ENCODE assay signal across 13 cellular contexts in genomic region chr14:89418976-89419375, GRCh38. TPM values are rescaled to one million over a fixed set of nuclear protein-coding genes. Genes with fewer than 3 reads are reported as not detected.
DNase-seq lines count a peak whose midpoint lies in the region; ATAC-seq, FAIRE-seq and TF ChIP-seq lines count a peak whose summit lies in the region.
"Had no signal": no experiment of that assay in that cellular context is flagged by ENCODE, and none has a peak within 500 bp of the region (broad histone marks: within the 10 kb centered on the region; RNA-seq: fewer than 3 reads in every experiment).

No MANE protein-coding gene starts in this region.

- TF ChIP-seq EP300 in HepG2 (IDR thresholded peaks at IDR 0.05; ENCODE audit: low read depth in 2 of 2, low read length in 2 of 2), result no peak
- TF ChIP-seq EP300 in HepG2 (CRISPR knock-in tag; IDR thresholded peaks at IDR 0.05; ENCODE audit: borderline replicate concordance), result no peak

- in situ Hi-C loops in HepG2 (cut with HindIII; ENCODE audit: extremely low pct_ligation_motif_present, low pct_unique_long_range_greater_than_20kb), result loop anchor here (5.0 to 25.0 kb wide), 2 partner anchors 377 to 493 kb away; no protein-coding TSS in a partner anchor

- H3K36me3 Mint-ChIP-seq in activated T-helper 1 cell treated with anti-CD3 and anti-CD28 coated beads, Interleukin-12 subunit alpha, Interleukin-12 subunit beta, Interleukin-2, Interleukin-4 antibody, amounts not matched to agents 30 ng/mL and 10 ng/mL and 1 ng/mL, durations not matched to agents 14 hours and 24 hours and 36 hours (ENCODE audit: low read depth), result peaks cover 9% of the 10 kb centered on the region
- H3K36me3 Mint-ChIP-seq in naive thymus-derived CD8-positive, alpha-beta T cell, result peaks cover 0 to 6% (median 4%) of the 10 kb centered on the region in 3 donors

- H3K36me3 ChIP-seq in HepG2 (replicated peaks in 1 of 2; ENCODE audit: control insufficient read depth in 1 of 2, insufficient read depth in 2 of 2, low read length in 2 of 2) (peaks cover 0 to 1% of the 10 kb centered on the region in 2 experiments; a peak in 1 of 5 replicates), right lobe of liver (no peaks in the 10 kb centered on the region), vagina (no peaks in the 10 kb centered on the region), smooth muscle cell (ENCODE audit: low read depth) (no peaks in the 10 kb centered on the region)

- no peak overlapping the region for H2AFZ ChIP-seq in HepG2 (ENCODE audit: low read length)
- H2AFZ ChIP-seq in smooth muscle cell (ENCODE audit: low read depth), result no peak overlapping the region
- H2AFZ ChIP-seq: parathyroid adenoma had no signal

- no peaks in the 10 kb centered on the region for H3K9me3 ChIP-seq in HepG2 (ENCODE audit: low read length)
- no peaks in the 10 kb centered on the region for H3K9me3 ChIP-seq in right lobe of liver
- no peaks in the 10 kb centered on the region for H3K9me3 ChIP-seq in vagina
- no peaks in the 10 kb centered on the region for H3K9me3 ChIP-seq in smooth muscle cell (replicated peaks; ENCODE audit: low read depth)

- H3K4me1 Mint-ChIP-seq in activated T-helper 1 cell treated with anti-CD3 and anti-CD28 coated beads, Interleukin-12 subunit alpha, Interleukin-12 subunit beta, Interleukin-2, Interleukin-4 antibody, amounts not matched to agents 30 ng/mL and 10 ng/mL and 1 ng/mL, durations not matched to agents 14 hours and 24 hours and 36 hours (ENCODE audit: low read depth), result peaks cover 66% of the 10 kb centered on the region
- peaks cover 33 to 69% (median 64%) of the 10 kb centered on the region in 4 donors for H3K4me1 Mint-ChIP-seq in naive thymus-derived CD8-positive, alpha-beta T cell

- no peak for TF ChIP-seq POLR2A in HepG2 (IDR thresholded peaks at IDR 0.05; ENCODE audit: insufficient read depth in 1 of 2, low read depth in 2 of 2, low read length in 2 of 2)
- TF ChIP-seq POLR2A in right lobe of liver (IDR thresholded peaks at IDR 0.05), result no peak
- TF ChIP-seq POLR2A in vagina (IDR thresholded peaks at IDR 0.05), result no peak

- no TSS peak for BruUV-seq in HepG2 (replicated peaks; lab: Mats Ljungman, UMichigan)

- ATAC-seq in HepG2 (no peak), right lobe of liver (no peak)
- no peak for ATAC-seq in naive thymus-derived CD8-positive, alpha-beta T cell
- ATAC-seq: T-helper 17 cell had no signal

- CTCF ChIA-PET in HepG2 (lab: Yijun Ruan, JAX; ENCODE audit: low intra/inter-chr PET ratio, low total read pairs), result no interaction called here

- H3K4me3 Mint-ChIP-seq in activated T-helper 1 cell treated with anti-CD3 and anti-CD28 coated beads, Interleukin-12 subunit alpha, Interleukin-12 subunit beta, Interleukin-2, Interleukin-4 antibody, amounts not matched to agents 30 ng/mL and 10 ng/mL and 1 ng/mL, durations not matched to agents 14 hours and 24 hours and 36 hours, result peak overlapping the region; percentile 61
- H3K4me3 Mint-ChIP-seq in naive thymus-derived CD8-positive, alpha-beta T cell, result peak overlapping the region in 9 of 10 donors; percentile 12 to 95 (median 85)
- H3K4me3 Mint-ChIP-seq: T-helper 17 cell had no signal

- TF ChIP-seq CTCF in HepG2 (CRISPR knock-in tag; IDR thresholded peaks at IDR 0.05) (no peak), right lobe of liver (IDR thresholded peaks at IDR 0.05) (no peak), vagina (IDR thresholded peaks at IDR 0.05) (no peak), smooth muscle cell (IDR thresholded peaks at IDR 0.05; ENCODE audit: borderline replicate concordance, insufficient read depth, poor library complexity, severe bottlenecking) (no peak)

- POLR2A ChIA-PET in HepG2 (lab: Yijun Ruan, JAX), result interaction anchor here (0.6 kb wide), 1 partner anchor 146 kb away, joined by 4 read pairs; no protein-coding TSS in a partner anchor
- POLR2A ChIA-PET in naive thymus-derived CD8-positive, alpha-beta T cell (lab: Charles Lee), result interaction anchor here (0.7 to 1.7 kb wide), 3 partner anchors 11 to 302 kb away, joined by 3 to 12 read pairs (median 5); no protein-coding TSS in a partner anchor

- H3K9me3 Mint-ChIP-seq in activated T-helper 1 cell treated with anti-CD3 and anti-CD28 coated beads, Interleukin-12 subunit alpha, Interleukin-12 subunit beta, Interleukin-2, Interleukin-4 antibody, amounts not matched to agents 30 ng/mL and 10 ng/mL and 1 ng/mL, durations not matched to agents 14 hours and 24 hours and 36 hours, result no peaks in the 10 kb centered on the region
- H3K9me3 Mint-ChIP-seq in naive thymus-derived CD8-positive, alpha-beta T cell, result no peaks in the 10 kb centered on the region

- H3K27ac ChIP-seq in HepG2 (ENCODE audit: extremely low read length, insufficient read depth, low read length), result no peak overlapping the region
- H3K27ac ChIP-seq in right lobe of liver, result no peak overlapping the region
- peak overlapping the region; percentile 91 for H3K27ac ChIP-seq in vagina
- no peak overlapping the region for H3K27ac ChIP-seq in smooth muscle cell (ENCODE audit: low read depth)

- H4K20me1 ChIP-seq in HepG2 (ENCODE audit: insufficient read depth, low read length) (0 out of 2 replicates have a peak, but pooled peaks cover 3% of the 10 kb centered on the region), smooth muscle cell (ENCODE audit: low read depth) (no peaks in the 10 kb centered on the region)

- H3K4me2 ChIP-seq in HepG2 (ENCODE audit: low read depth, low read length) (no peak overlapping the region), smooth muscle cell (no peak overlapping the region)

- FAIRE-seq in HepG2 (lab: Jason Lieb, UNC), result no peak

- H3F3A ChIP-seq in smooth muscle cell (ENCODE audit: low read depth), result no peaks in the 10 kb centered on the region

- peak overlapping the region; percentile 63 for H3K27ac Mint-ChIP-seq in activated T-helper 1 cell treated with anti-CD3 and anti-CD28 coated beads, Interleukin-12 subunit alpha, Interleukin-12 subunit beta, Interleukin-2, Interleukin-4 antibody, amounts not matched to agents 30 ng/mL and 10 ng/mL and 1 ng/mL, durations not matched to agents 14 hours and 24 hours and 36 hours
- peak overlapping the region; percentile 57 to 97 (median 93) for H3K27ac Mint-ChIP-seq in naive thymus-derived CD8-positive, alpha-beta T cell

- WGBS in HepG2 (ENCODE audit: low lambda C conversion rate), result 100% methylated on average over 2 of the region's 2 CpGs
- 72% methylated on average over 2 of the region's 2 CpGs for WGBS in right lobe of liver (ENCODE audit: insufficient coverage, low coverage, low lambda C conversion rate, missing lambda C conversion rate)
- WGBS in smooth muscle cell (ENCODE audit: low lambda C conversion rate), result 90% methylated on average over 2 of the region's 2 CpGs

- DNase-seq in HepG2 (ENCODE audit: low spot score) (no peak), right lobe of liver (no peak), vagina (ENCODE audit: extremely low spot score in 2 of 2) (no peak), smooth muscle cell (lab: John Stamatoyannopoulos, UW; ENCODE audit: unreplicated experiment) (no peak), NCI-H1048 (lab: John Stamatoyannopoulos, UW) (no peak), NCI-H1694 treated with DMSO at 0.1 percent for 48 hours (lab: John Stamatoyannopoulos, UW) (no peak)
- no peak for DNase-seq in activated T-helper 1 cell treated with anti-CD3 and anti-CD28 coated beads, Interleukin-12 subunit alpha, Interleukin-12 subunit beta, Interleukin-2, Interleukin-4 antibody, amounts not matched to agents 30 ng/mL and 10 ng/mL and 1 ng/mL, durations not matched to agents 14 hours and 24 hours and 36 hours (ENCODE audit: low spot score)
- no peak for DNase-seq in naive thymus-derived CD8-positive, alpha-beta T cell
- DNase-seq: Calu3; NCI-H1105; stimulated activated CD4-positive, alpha-beta T cell treated with anti-CD3 and anti-CD28 coated beads, Interleukin-4, amount 100 ng/mL, for 24 hours; T-helper 17 cell had no signal

- TF ChIP-seq RAD21 in HepG2 (CRISPR knock-in tag; IDR thresholded peaks at IDR 0.05), result no peak

- intact Hi-C loops in HepG2 (cut with micrococcal nuclease; ENCODE audit: unreplicated experiment), result loop anchor here (1.0 to 10.0 kb wide), 9 partner anchors 52 to 493 kb away; no protein-coding TSS in a partner anchor
- intact Hi-C loops in right lobe of liver (cut with DNase I), result loop anchor here in 1 of 2 donors (10.0 kb wide), 1 partner anchor 346 kb away; no protein-coding TSS in a partner anchor
- intact Hi-C loops in activated T-helper 1 cell treated with anti-CD3 and anti-CD28 coated beads, Interleukin-12 subunit alpha, Interleukin-12 subunit beta, Interleukin-2, Interleukin-4 antibody, amounts not matched to agents 30 ng/mL and 10 ng/mL and 1 ng/mL, durations not matched to agents 14 hours and 24 hours and 36 hours (cut with micrococcal nuclease), result loop anchor here (1.0 to 10.0 kb wide), 5 partner anchors 10 to 836 kb away; partner anchors contain the start of genes EFCAB11 and PSMC1
- intact Hi-C loops in vagina (cut with DNase I), result loop anchor here (10.0 kb wide), 2 partner anchors 234 to 286 kb away; no protein-coding TSS in a partner anchor

- no peak overlapping the region for H3K9ac ChIP-seq in HepG2 (ENCODE audit: insufficient read depth, low read depth, low read length)
- H3K9ac ChIP-seq in smooth muscle cell (ENCODE audit: low read depth), result no peak overlapping the region
- H3K9ac ChIP-seq: parathyroid adenoma had no signal

- H3K27me3 ChIP-seq in HepG2 (ENCODE audit: control insufficient read depth in 1 of 2, insufficient read depth in 2 of 2, low read length in 2 of 2), result no peaks in the 10 kb centered on the region
- H3K27me3 ChIP-seq in right lobe of liver, result no peaks in the 10 kb centered on the region
- no peaks in the 10 kb centered on the region for H3K27me3 ChIP-seq in vagina
- H3K27me3 ChIP-seq in smooth muscle cell (ENCODE audit: low read depth), result no peaks in the 10 kb centered on the region

- peaks cover 26% of the 10 kb centered on the region for H3K79me2 ChIP-seq in HepG2 (ENCODE audit: insufficient read depth, low read length)
- peaks cover 14% of the 10 kb centered on the region for H3K79me2 ChIP-seq in smooth muscle cell (ENCODE audit: low read depth)

- peaks cover 63% of the 10 kb centered on the region for H3K4me1 ChIP-seq in HepG2 (ENCODE audit: insufficient read depth, low read length)
- peaks cover 0 to 35% (median 4%) of the 10 kb centered on the region in 4 donors for H3K4me1 ChIP-seq in right lobe of liver
- H3K4me1 ChIP-seq in vagina, result peaks cover 40% of the 10 kb centered on the region
- peaks cover 7% of the 10 kb centered on the region for H3K4me1 ChIP-seq in smooth muscle cell (ENCODE audit: low read depth)

- H3K4me3 ChIP-seq in HepG2 (replicated peaks in 1 of 3; ENCODE audit: insufficient read depth in 1 of 3, low read depth in 2 of 3, low read length in 3 of 3) (no peak overlapping the region), right lobe of liver (no peak overlapping the region), vagina (no peak overlapping the region), smooth muscle cell (no peak overlapping the region)

- no peaks in the 10 kb centered on the region for H3K27me3 Mint-ChIP-seq in activated T-helper 1 cell treated with anti-CD3 and anti-CD28 coated beads, Interleukin-12 subunit alpha, Interleukin-12 subunit beta, Interleukin-2, Interleukin-4 antibody, amounts not matched to agents 30 ng/mL and 10 ng/mL and 1 ng/mL, durations not matched to agents 14 hours and 24 hours and 36 hours (ENCODE audit: insufficient read depth)
- no peaks in the 10 kb centered on the region for H3K27me3 Mint-ChIP-seq in naive thymus-derived CD8-positive, alpha-beta T cell
- H3K27me3 Mint-ChIP-seq: T-helper 17 cell had no signal

RNA-seq across cellular contexts. Expression of gene FOXN3, which starts 1.9 kb away (rescaled TPM):
- 32.4 and 42.4 TPM in 2 replicates for total RNA-seq in HepG2 (2016; rRNA removed; fragmentation: Illumina TruSeq; extraction: Trizol)
- total RNA-seq in HepG2 (2016; cell fraction: cytosol; rRNA removed; fragmentation: Illumina TruSeq; extraction: Trizol; ENCODE audit: low read depth), result 21.8 and 24.1 TPM in 2 replicates
- 31.8 and 34.4 TPM in 2 replicates for total RNA-seq in HepG2 (2016; cell fraction: insoluble cytoplasmic fraction; rRNA removed; fragmentation: Illumina TruSeq; extraction: Trizol)
- total RNA-seq in HepG2 (2016; cell fraction: membrane; rRNA removed; fragmentation: Illumina TruSeq; extraction: Trizol), result 34.0 and 40.7 TPM in 2 replicates
- 56.5 and 60.0 TPM in 2 replicates for total RNA-seq in HepG2 (2016; cell fraction: nucleus; rRNA removed; fragmentation: Illumina TruSeq; extraction: Trizol)
- polyA plus RNA-seq in HepG2 (2011; rRNA removed), result 64.7 and 70.2 TPM in 2 replicates
- polyA plus RNA-seq in HepG2 (2011; cell fraction: cytosol; rRNA removed), result 47.5 and 57.5 TPM in 2 replicates
- polyA plus RNA-seq in HepG2 (2011; cell fraction: nucleus; rRNA removed), result 59.1 and 68.8 TPM in 2 replicates
- 75.4 and 83.5 TPM in 2 replicates for polyA plus RNA-seq in HepG2 (2012)
- 12.3 and 14.4 TPM in 2 replicates for polyA plus RNA-seq in HepG2 (2016; cell fraction: cytosol; fragmentation: Illumina TruSeq; extraction: Trizol; ENCODE audit: low read depth)
- 34.1 and 37.2 TPM in 2 replicates for polyA plus RNA-seq in HepG2 (2016; cell fraction: insoluble cytoplasmic fraction; fragmentation: Illumina TruSeq; extraction: Trizol; ENCODE audit: low read depth)
- 22.0 and 25.1 TPM in 2 replicates for polyA plus RNA-seq in HepG2 (2016; cell fraction: membrane; fragmentation: Illumina TruSeq; extraction: Trizol; ENCODE audit: low read depth)
- 26.9 and 29.4 TPM in 2 replicates for polyA plus RNA-seq in HepG2 (2016; cell fraction: nucleus; fragmentation: Illumina TruSeq; extraction: Trizol; ENCODE audit: insufficient read depth, low read depth)
- 33.5 and 214 TPM in 2 replicates for polyA minus RNA-seq in HepG2 (2011; rRNA and poly(A)+ RNA removed; ENCODE audit: low replicate concordance)
- 84.8 and 100 TPM in 2 replicates for polyA minus RNA-seq in HepG2 (2011; cell fraction: cytosol; rRNA and poly(A)+ RNA removed)
- polyA minus RNA-seq in HepG2 (2011; cell fraction: nucleus; rRNA and poly(A)+ RNA removed), result 187 and 226 TPM in 2 replicates
- total RNA-seq in right lobe of liver, result 10 to 100 TPM; 41.5 to 74.2 (median 55.8) TPM
- 86.9 and 97.3 TPM in 2 replicates for total RNA-seq in activated T-helper 1 cell treated with anti-CD3 and anti-CD28 coated beads, Interleukin-12 subunit alpha, Interleukin-12 subunit beta, Interleukin-2, Interleukin-4 antibody, amounts not matched to agents 30 ng/mL and 10 ng/mL and 1 ng/mL, durations not matched to agents 14 hours and 24 hours and 36 hours
- total RNA-seq in naive thymus-derived CD8-positive, alpha-beta T cell, result 100 to 1,000 TPM; 125 to 141 TPM
- polyA plus RNA-seq in naive thymus-derived CD8-positive, alpha-beta T cell, result 100 to 1,000 TPM; 107 to 148 (median 116) TPM
- 111 TPM for total RNA-seq in vagina
- 21.0 and 31.5 TPM in 2 replicates for total RNA-seq in smooth muscle cell
- 24.5 and 24.7 TPM in 2 replicates for polyA plus RNA-seq in smooth muscle cell
